8 cellular contexts compared by ENCODE assay signal in the genomic region with DNA sequence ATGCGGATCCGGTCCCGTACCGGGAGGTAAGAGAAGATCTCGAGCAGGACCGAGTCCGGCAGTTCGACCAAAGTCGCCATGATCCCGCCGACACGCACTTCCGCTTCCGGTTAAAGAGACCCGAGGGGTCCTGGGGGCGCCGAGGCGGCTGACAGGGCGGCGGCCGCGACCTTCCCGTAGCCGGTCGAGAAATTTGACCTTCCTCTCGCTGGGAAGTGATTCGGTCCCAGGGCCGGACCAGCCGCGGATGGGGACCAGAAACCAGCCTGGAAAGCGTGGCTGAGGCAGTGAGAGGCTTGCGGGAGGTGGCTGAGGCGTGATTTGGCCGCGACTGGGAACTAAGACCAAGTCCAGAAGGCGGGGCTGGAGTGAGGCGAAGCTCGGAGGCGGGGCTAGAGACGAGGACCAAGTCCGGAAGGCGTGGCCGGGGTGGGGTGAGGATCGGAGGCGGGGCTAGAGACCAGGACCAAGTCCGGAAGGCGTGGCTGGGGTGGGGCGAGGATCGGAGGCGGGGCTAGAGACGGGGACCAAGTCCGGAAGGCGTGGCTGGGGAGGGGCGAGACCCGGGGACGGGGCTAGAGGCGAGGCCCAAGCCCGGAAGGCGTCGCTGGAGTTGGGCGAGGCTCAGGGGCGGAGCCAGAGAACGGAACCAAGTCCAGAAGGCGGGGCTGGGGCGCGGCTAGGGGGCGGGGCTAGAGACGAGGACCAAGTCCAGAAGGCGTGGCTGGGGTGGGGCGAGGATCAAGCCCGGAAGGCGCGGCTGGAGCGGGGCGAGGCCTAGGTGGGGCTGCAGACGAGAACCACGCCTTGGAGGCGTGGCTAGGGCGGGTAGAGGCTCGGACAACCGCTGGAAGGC. TPM values are rescaled to one million over a fixed set of nuclear protein-coding genes. Genes with fewer than 3 reads are reported as not detected.
DNase-seq lines count a peak whose midpoint lies in the region; ATAC-seq and TF ChIP-seq lines count a peak whose summit lies in the region.

TSS of gene FBXL12 (minus strand) at position 346 of the 856 bp plus-strand sequence. CDS start at position 80, 266 bp downstream.

- TF ChIP-seq CTCF in RWPE2 (IDR thresholded peaks at IDR 0.05; ENCODE audit: poor library complexity, severe bottlenecking) (no peak), fibroblast of lung (conservative IDR thresholded peaks at IDR 0.05 in 1 of 2, IDR thresholded peaks at IDR 0.05 in 1 of 2; ENCODE audit: low read depth in 1 of 2, low read length in 2 of 2) (no peak)

- H2AFZ ChIP-seq in fibroblast of lung (ENCODE audit: low read length) = peak within 1 kb of the TSS; percentile 89

- H3K36me3 ChIP-seq in RWPE2 (ENCODE audit: low read depth) (peaks cover 34% of the 10 kb centered on the region), fibroblast of lung (ENCODE audit: control insufficient read depth, insufficient read depth, low read length) (no peaks in the 10 kb centered on the region)

- peak; percentile 81 for ATAC-seq in RWPE2 (ENCODE audit: low read depth)
- peak; percentile 87 to 90 for ATAC-seq in naive thymus-derived CD8-positive, alpha-beta T cell

- H3K4me2 ChIP-seq in fibroblast of lung (ENCODE audit: extremely low read depth, insufficient read depth, low read length) = peak within 1 kb of the TSS; percentile 97

- H3K36me3 Mint-ChIP-seq in activated T-helper 2 cell treated with anti-CD3 and anti-CD28 coated beads, Interferon-gamma antibody, Interleukin-2, Interleukin-4, amounts not matched to agents 10 μg/mL and 5 μg/mL and 100 μg/mL, durations not matched to agents 14 hours and 24 hours and 36 hours (ENCODE audit: low read depth) = peaks cover 33% of the 10 kb centered on the region
- H3K36me3 Mint-ChIP-seq in naive thymus-derived CD8-positive, alpha-beta T cell = peaks cover 4 to 25% (median 21%) of the 10 kb centered on the region in 3 donors

- DNase-seq in Daoy (ENCODE audit: low read depth) (peak; percentile 100), GOT3 (lab: John Stamatoyannopoulos, UW) (peak; percentile 99), LoVo (ENCODE audit: low spot score) (peak; percentile 100), RWPE2 (ENCODE audit: low spot score) (peak; percentile 100), fibroblast of lung (ENCODE audit: low read depth in 2 of 2) (peak; percentile 98 to 100)
- DNase-seq in activated T-helper 2 cell treated with anti-CD3 and anti-CD28 coated beads, Interferon-gamma antibody, Interleukin-2, Interleukin-4, amounts not matched to agents 10 μg/mL and 5 μg/mL and 100 μg/mL, durations not matched to agents 14 hours and 24 hours and 36 hours (ENCODE audit: low spot score) = peak; percentile 100
- DNase-seq in naive thymus-derived CD8-positive, alpha-beta T cell = peak; percentile 99 to 100 (median 100)
- DNase-seq in stimulated activated naive CD4-positive, alpha-beta T cell (lab: John Stamatoyannopoulos, UW) = peak; percentile 99 to 100 (median 100)

- H4K20me1 ChIP-seq in fibroblast of lung (ENCODE audit: control insufficient read depth, extremely low read depth, insufficient read depth, low read length) = no peaks in the 10 kb centered on the region

- peaks cover 21% of the 10 kb centered on the region for H3K4me1 Mint-ChIP-seq in activated T-helper 2 cell treated with anti-CD3 and anti-CD28 coated beads, Interferon-gamma antibody, Interleukin-2, Interleukin-4, amounts not matched to agents 10 μg/mL and 5 μg/mL and 100 μg/mL, durations not matched to agents 14 hours and 24 hours and 36 hours (ENCODE audit: low read depth)
- H3K4me1 Mint-ChIP-seq in naive thymus-derived CD8-positive, alpha-beta T cell = peaks cover 13 to 42% (median 35%) of the 10 kb centered on the region in 4 donors

- H3K27me3 ChIP-seq in RWPE2 (ENCODE audit: insufficient read depth, poor library complexity, severe bottlenecking) (no peaks in the 10 kb centered on the region), fibroblast of lung (ENCODE audit: control insufficient read depth, insufficient read depth, low read length) (no peaks in the 10 kb centered on the region)

- peaks cover 29% of the 10 kb centered on the region for H3K79me2 ChIP-seq in fibroblast of lung (ENCODE audit: control insufficient read depth, insufficient read depth, low read length)

- H3K27ac ChIP-seq in RWPE2 (ENCODE audit: poor library complexity, severe bottlenecking) (peak within 1 kb of the TSS; percentile 76), fibroblast of lung (ENCODE audit: insufficient read depth, low read length) (peak within 1 kb of the TSS; percentile 98)

- intact Hi-C loops in activated T-helper 2 cell treated with anti-CD3 and anti-CD28 coated beads, Interferon-gamma antibody, Interleukin-2, Interleukin-4, amounts not matched to agents 10 μg/mL and 5 μg/mL and 100 μg/mL, durations not matched to agents 14 hours and 24 hours and 36 hours (cut with micrococcal nuclease) = loop anchor here (1.0 to 5.0 kb wide), 5 partner anchors 8 to 1143 kb away; partner anchors contain the start of genes SMARCA4, UBL5 and ZNF561

- H3K4me1 ChIP-seq in RWPE2 (ENCODE audit: insufficient read depth, poor library complexity, severe bottlenecking) (peaks cover 6% of the 10 kb centered on the region), fibroblast of lung (ENCODE audit: control insufficient read depth, extremely low read depth, insufficient read depth, low read length) (no peaks in the 10 kb centered on the region)

- POLR2A ChIA-PET in naive thymus-derived CD8-positive, alpha-beta T cell (lab: Charles Lee) = interaction anchor here (0.6 to 2.2 kb wide), 22 partner anchors 9 to 1303 kb away, joined by 3 to 23 read pairs (median 4); partner anchors contain the start of genes PIN1, UBL5 and ZNF846

- H3K4me3 ChIP-seq in RWPE2 (ENCODE audit: severe bottlenecking) (peak within 1 kb of the TSS; percentile 85), fibroblast of lung (replicated peaks in 1 of 4; ENCODE audit: control extremely low read depth in 1 of 4, insufficient read depth in 1 of 4, low read depth in 3 of 4, low read length in 4 of 4) (peak within 1 kb of the TSS; percentile 96 to 100 (median 98))

- peak within 1 kb of the TSS; percentile 90 for H3K4me3 Mint-ChIP-seq in activated T-helper 2 cell treated with anti-CD3 and anti-CD28 coated beads, Interferon-gamma antibody, Interleukin-2, Interleukin-4, amounts not matched to agents 10 μg/mL and 5 μg/mL and 100 μg/mL, durations not matched to agents 14 hours and 24 hours and 36 hours (ENCODE audit: low read depth)
- peak within 1 kb of the TSS; percentile 89 to 94 (median 92) for H3K4me3 Mint-ChIP-seq in naive thymus-derived CD8-positive, alpha-beta T cell

- H3K9me3 ChIP-seq in RWPE2 (ENCODE audit: severe bottlenecking) (no peaks in the 10 kb centered on the region), fibroblast of lung (ENCODE audit: control insufficient read depth, insufficient read depth, low read depth, low read length) (no peaks in the 10 kb centered on the region)

- peak within 1 kb of the TSS; percentile 87 for H3K27ac Mint-ChIP-seq in activated T-helper 2 cell treated with anti-CD3 and anti-CD28 coated beads, Interferon-gamma antibody, Interleukin-2, Interleukin-4, amounts not matched to agents 10 μg/mL and 5 μg/mL and 100 μg/mL, durations not matched to agents 14 hours and 24 hours and 36 hours
- peak within 1 kb of the TSS; percentile 83 to 98 (median 93) for H3K27ac Mint-ChIP-seq in naive thymus-derived CD8-positive, alpha-beta T cell

- H3K27me3 Mint-ChIP-seq in activated T-helper 2 cell treated with anti-CD3 and anti-CD28 coated beads, Interferon-gamma antibody, Interleukin-2, Interleukin-4, amounts not matched to agents 10 μg/mL and 5 μg/mL and 100 μg/mL, durations not matched to agents 14 hours and 24 hours and 36 hours (ENCODE audit: low read depth) = no peaks in the 10 kb centered on the region
- no peaks in the 10 kb centered on the region for H3K27me3 Mint-ChIP-seq in naive thymus-derived CD8-positive, alpha-beta T cell

- peaks cover 19% of the 10 kb centered on the region for H3K9me3 Mint-ChIP-seq in activated T-helper 2 cell treated with anti-CD3 and anti-CD28 coated beads, Interferon-gamma antibody, Interleukin-2, Interleukin-4, amounts not matched to agents 10 μg/mL and 5 μg/mL and 100 μg/mL, durations not matched to agents 14 hours and 24 hours and 36 hours
- H3K9me3 Mint-ChIP-seq in naive thymus-derived CD8-positive, alpha-beta T cell = peaks cover 0 to 5% (median 0%) of the 10 kb centered on the region in 9 donors

- peak within 1 kb of the TSS; percentile 99 for H3K9ac ChIP-seq in fibroblast of lung (ENCODE audit: insufficient read depth, low read length)

RNA-seq across cellular contexts. Expression of gene FBXL12, which starts in this region (rescaled TPM):
- 9.0 and 13.9 TPM in 2 replicates for total RNA-seq in Daoy (2014; rRNA removed; shearing (Covaris generic))
- total RNA-seq in activated T-helper 2 cell treated with anti-CD3 and anti-CD28 coated beads, Interferon-gamma antibody, Interleukin-2, Interleukin-4, amounts not matched to agents 10 μg/mL and 5 μg/mL and 100 μg/mL, durations not matched to agents 14 hours and 24 hours and 36 hours = 23.4 and 23.7 TPM in 2 replicates
- total RNA-seq in fibroblast of lung = 13.9 and 23.1 TPM in 2 replicates
- polyA plus RNA-seq in fibroblast of lung = 20.3 and 20.7 TPM in 2 replicates
- polyA plus RNA-seq in fibroblast of lung (2012) = 22.1 and 23.2 TPM in 2 replicates
- 16.3 and 17.5 TPM in 2 replicates for polyA minus RNA-seq in fibroblast of lung (ENCODE audit: low replicate concordance)
- total RNA-seq in naive thymus-derived CD8-positive, alpha-beta T cell = 10 to 100 TPM; 38.0 to 42.1 TPM
- polyA plus RNA-seq in naive thymus-derived CD8-positive, alpha-beta T cell = 10 to 100 TPM in 1 of 3 donors, 1 to 10 TPM in 2; 8.3 to 15.6 (median 8.5) TPM

Comparison
In these comparisons a context has a peak if more than half of its experiments do, and no peak if none do; other contexts are left out.
1. Peak in every context shown above with its lines: DNase-seq, ATAC-seq, H3K4me3 ChIP-seq and H3K27ac ChIP-seq.